In genomic region chr3:119498188-119498987, GRCh38 we compare ENCODE assay signal across 1 cellular context.
TF ChIP-seq lines count a peak whose summit lies in the region.

A gene with protein sequence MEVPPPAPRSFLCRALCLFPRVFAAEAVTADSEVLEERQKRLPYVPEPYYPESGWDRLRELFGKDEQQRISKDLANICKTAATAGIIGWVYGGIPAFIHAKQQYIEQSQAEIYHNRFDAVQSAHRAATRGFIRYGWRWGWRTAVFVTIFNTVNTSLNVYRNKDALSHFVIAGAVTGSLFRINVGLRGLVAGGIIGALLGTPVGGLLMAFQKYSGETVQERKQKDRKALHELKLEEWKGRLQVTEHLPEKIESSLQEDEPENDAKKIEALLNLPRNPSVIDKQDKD (plus strand): TSS chr3:119498547. CDS start chr3:119498734, 187 bp downstream.

TF ChIP-seq in HepG2, 621 proteins besides CTCF, POLR2A, EP300 and RAD21 (continued from another document and continues in another):
- no peak; the same call in 1 of the 2 replicates for TF ChIP-seq TRAFD1 (CRISPR knock-in tag; IDR thresholded peaks at IDR 0.05; ENCODE audit: borderline replicate concordance)
- TF ChIP-seq ZNF136 (CRISPR knock-in tag; IDR thresholded peaks at IDR 0.05; ENCODE audit: low read depth), result no peak
- TF ChIP-seq MEIS2 (CRISPR knock-in tag; IDR thresholded peaks at IDR 0.05), result peak; percentile 35; the same call in 1 of the 2 replicates
- TF ChIP-seq ZNF235 (CRISPR knock-in tag; IDR thresholded peaks at IDR 0.05; ENCODE audit: borderline replicate concordance), result 0 out of 2 replicates have a peak, but pooled peaks have one; percentile 90
- no peak for TF ChIP-seq ZNF274 (CRISPR knock-in tag; IDR thresholded peaks at IDR 0.05)
- no peak for TF ChIP-seq U2AF2 (IDR thresholded peaks at IDR 0.05; ENCODE audit: low read depth, low read length)
- peak; percentile 68; the same call in 1 of the 2 replicates for TF ChIP-seq ZBTB20 (CRISPR knock-in tag; IDR thresholded peaks at IDR 0.05; ENCODE audit: borderline replicate concordance, low read depth)
- TF ChIP-seq ZFX (CRISPR knock-in tag; IDR thresholded peaks at IDR 0.05; ENCODE audit: low read depth), result peak; percentile 93
- TF ChIP-seq ZNF44 (CRISPR knock-in tag; IDR thresholded peaks at IDR 0.05), result peak; percentile 72; the same call in 1 of the 2 replicates
- peak; percentile 52; the same call in 1 of the 2 replicates for TF ChIP-seq TP53 (CRISPR knock-in tag; conservative IDR thresholded peaks at IDR 0.05)
- TF ChIP-seq ZNF10 (CRISPR knock-in tag; IDR thresholded peaks at IDR 0.05; ENCODE audit: borderline replicate concordance, low read depth), result no peak
- 0 out of 2 replicates have a peak, but pooled peaks have one; percentile 13 for TF ChIP-seq JUND (CRISPR knock-in tag; IDR thresholded peaks at IDR 0.05)
- TF ChIP-seq FOXP1 (IDR thresholded peaks at IDR 0.05), result no peak
- TF ChIP-seq FOXP1 (CRISPR knock-in tag; IDR thresholded peaks at IDR 0.05), result no peak
- TF ChIP-seq, protein P1, sequence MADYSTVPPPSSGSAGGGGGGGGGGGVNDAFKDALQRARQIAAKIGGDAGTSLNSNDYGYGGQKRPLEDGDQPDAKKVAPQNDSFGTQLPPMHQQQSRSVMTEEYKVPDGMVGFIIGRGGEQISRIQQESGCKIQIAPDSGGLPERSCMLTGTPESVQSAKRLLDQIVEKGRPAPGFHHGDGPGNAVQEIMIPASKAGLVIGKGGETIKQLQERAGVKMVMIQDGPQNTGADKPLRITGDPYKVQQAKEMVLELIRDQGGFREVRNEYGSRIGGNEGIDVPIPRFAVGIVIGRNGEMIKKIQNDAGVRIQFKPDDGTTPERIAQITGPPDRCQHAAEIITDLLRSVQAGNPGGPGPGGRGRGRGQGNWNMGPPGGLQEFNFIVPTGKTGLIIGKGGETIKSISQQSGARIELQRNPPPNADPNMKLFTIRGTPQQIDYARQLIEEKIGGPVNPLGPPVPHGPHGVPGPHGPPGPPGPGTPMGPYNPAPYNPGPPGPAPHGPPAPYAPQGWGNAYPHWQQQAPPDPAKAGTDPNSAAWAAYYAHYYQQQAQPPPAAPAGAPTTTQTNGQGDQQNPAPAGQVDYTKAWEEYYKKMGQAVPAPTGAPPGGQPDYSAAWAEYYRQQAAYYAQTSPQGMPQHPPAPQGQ (CRISPR knock-in tag; IDR thresholded peaks at IDR 0.05; ENCODE audit: borderline replicate concordance), result no peak
- TF ChIP-seq, protein P2, sequence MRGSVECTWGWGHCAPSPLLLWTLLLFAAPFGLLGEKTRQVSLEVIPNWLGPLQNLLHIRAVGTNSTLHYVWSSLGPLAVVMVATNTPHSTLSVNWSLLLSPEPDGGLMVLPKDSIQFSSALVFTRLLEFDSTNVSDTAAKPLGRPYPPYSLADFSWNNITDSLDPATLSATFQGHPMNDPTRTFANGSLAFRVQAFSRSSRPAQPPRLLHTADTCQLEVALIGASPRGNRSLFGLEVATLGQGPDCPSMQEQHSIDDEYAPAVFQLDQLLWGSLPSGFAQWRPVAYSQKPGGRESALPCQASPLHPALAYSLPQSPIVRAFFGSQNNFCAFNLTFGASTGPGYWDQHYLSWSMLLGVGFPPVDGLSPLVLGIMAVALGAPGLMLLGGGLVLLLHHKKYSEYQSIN (CRISPR knock-in tag; IDR thresholded peaks at IDR 0.05; ENCODE audit: borderline replicate concordance), result no peak
- peak; percentile 72; the same call in 1 of the 2 replicates for TF ChIP-seq LBX2 (CRISPR knock-in tag; IDR thresholded peaks at IDR 0.05; ENCODE audit: borderline replicate concordance)
- TF ChIP-seq KAT8 (CRISPR knock-in tag; IDR thresholded peaks at IDR 0.05), result peak; percentile 97
- TF ChIP-seq ATF7-NPFF (CRISPR knock-in tag; IDR thresholded peaks at IDR 0.05; ENCODE audit: low read depth), result 0 out of 2 replicates have a peak, but pooled peaks have one; percentile 41
- no peak for TF ChIP-seq PAWR (CRISPR knock-in tag; IDR thresholded peaks at IDR 0.05; ENCODE audit: borderline replicate concordance)
- peak; percentile 73 for TF ChIP-seq MED8 (CRISPR knock-in tag; IDR thresholded peaks at IDR 0.05; ENCODE audit: insufficient replicate concordance)
- no peak for TF ChIP-seq HOXA9 (CRISPR knock-in tag; IDR thresholded peaks at IDR 0.05; ENCODE audit: borderline replicate concordance)
- TF ChIP-seq MAZ (IDR thresholded peaks at IDR 0.05; ENCODE audit: borderline replicate concordance, low read depth, low read length), result peak; percentile 94
- peak; percentile 90 for TF ChIP-seq MAZ (CRISPR knock-in tag; IDR thresholded peaks at IDR 0.05; ENCODE audit: low read depth)
- TF ChIP-seq ZGPAT (CRISPR knock-in tag; IDR thresholded peaks at IDR 0.05), result peak; percentile 86
- TF ChIP-seq NR2C2 (CRISPR knock-in tag; IDR thresholded peaks at IDR 0.05; ENCODE audit: borderline replicate concordance), result peak; percentile 99
- no peak for TF ChIP-seq HHEX (CRISPR knock-in tag; IDR thresholded peaks at IDR 0.05)
- 0 out of 2 replicates have a peak, but pooled peaks have one; percentile 35 for TF ChIP-seq ZNF24 (IDR thresholded peaks at IDR 0.05)
- TF ChIP-seq HMG20B (CRISPR knock-in tag; conservative IDR thresholded peaks at IDR 0.05), result 0 out of 2 replicates have a peak, but pooled peaks have one; percentile 19
- peak; percentile 25; the same call in 1 of the 2 replicates for TF ChIP-seq SRY (CRISPR knock-in tag; IDR thresholded peaks at IDR 0.05)
- no peak for TF ChIP-seq MAFK (conservative IDR thresholded peaks at IDR 0.05 in 1 of 2, IDR thresholded peaks at IDR 0.05 in 1 of 2; ENCODE audit: low read length in 2 of 2)
- TF ChIP-seq, protein P3, sequence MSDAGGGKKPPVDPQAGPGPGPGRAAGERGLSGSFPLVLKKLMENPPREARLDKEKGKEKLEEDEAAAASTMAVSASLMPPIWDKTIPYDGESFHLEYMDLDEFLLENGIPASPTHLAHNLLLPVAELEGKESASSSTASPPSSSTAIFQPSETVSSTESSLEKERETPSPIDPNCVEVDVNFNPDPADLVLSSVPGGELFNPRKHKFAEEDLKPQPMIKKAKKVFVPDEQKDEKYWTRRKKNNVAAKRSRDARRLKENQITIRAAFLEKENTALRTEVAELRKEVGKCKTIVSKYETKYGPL (CRISPR knock-in tag; IDR thresholded peaks at IDR 0.05), result peak; percentile 58; the same call in 1 of the 2 replicates
- peak; percentile 86; the same call in 1 of the 2 replicates for TF ChIP-seq ZNF34 (CRISPR knock-in tag; IDR thresholded peaks at IDR 0.05; ENCODE audit: borderline replicate concordance)
- 0 out of 2 replicates have a peak, but pooled peaks have one; percentile 5 for TF ChIP-seq ZNF138 (CRISPR knock-in tag; IDR thresholded peaks at IDR 0.05; ENCODE audit: low read depth)
- TF ChIP-seq TCF7 (IDR thresholded peaks at IDR 0.05; ENCODE audit: low read depth), result no peak
- no peak for TF ChIP-seq WIZ (CRISPR knock-in tag; IDR thresholded peaks at IDR 0.05)
- peak; percentile 90 for TF ChIP-seq ZNF605 (CRISPR knock-in tag; IDR thresholded peaks at IDR 0.05)
- TF ChIP-seq CBX5 (CRISPR knock-in tag; IDR thresholded peaks at IDR 0.05; ENCODE audit: borderline replicate concordance), result no peak
- TF ChIP-seq ZNF607 (CRISPR knock-in tag; IDR thresholded peaks at IDR 0.05; ENCODE audit: borderline replicate concordance), result no peak
- TF ChIP-seq ZNF768 (CRISPR knock-in tag; IDR thresholded peaks at IDR 0.05), result peak; percentile 67
- no peak for TF ChIP-seq TBP (CRISPR knock-in tag; IDR thresholded peaks at IDR 0.05)
- TF ChIP-seq EED (CRISPR knock-in tag; IDR thresholded peaks at IDR 0.05), result no peak
- peak; percentile 81 for TF ChIP-seq ZNF160 (CRISPR knock-in tag; IDR thresholded peaks at IDR 0.05)
- TF ChIP-seq PBX2 (CRISPR knock-in tag; IDR thresholded peaks at IDR 0.05), result no peak
- TF ChIP-seq ZKSCAN8 (CRISPR knock-in tag; IDR thresholded peaks at IDR 0.05; ENCODE audit: borderline replicate concordance), result peak; percentile 61; the same call in 1 of the 2 replicates
- peak; percentile 20; the same call in 1 of the 2 replicates for TF ChIP-seq ZHX2 (IDR thresholded peaks at IDR 0.05; ENCODE audit: low read depth)
- no peak for TF ChIP-seq ZHX2 (CRISPR knock-in tag; IDR thresholded peaks at IDR 0.05; ENCODE audit: borderline replicate concordance)
- no peak for TF ChIP-seq AKAP8 (CRISPR knock-in tag; IDR thresholded peaks at IDR 0.05)
- TF ChIP-seq CBX2 (IDR thresholded peaks at IDR 0.05; ENCODE audit: low read depth, low read length), result no peak
- no peak for TF ChIP-seq CBX2 (CRISPR knock-in tag; IDR thresholded peaks at IDR 0.05; ENCODE audit: low read depth)
- TF ChIP-seq THAP11 (CRISPR knock-in tag; IDR thresholded peaks at IDR 0.05), result peak; percentile 91
- no peak; the same call in 1 of the 2 replicates for TF ChIP-seq ZNF740 (CRISPR knock-in tag; IDR thresholded peaks at IDR 0.05)
